ENCODE assay signal across 25 cellular contexts in genomic region chr13:45350152-45350551, GRCh38.
"Had no signal": no experiment of that assay in that cellular context is flagged by ENCODE, and none has a peak within 500 bp of the region (broad histone marks: within the 10 kb centered on the region; RNA-seq: fewer than 3 reads in every experiment).

No MANE protein-coding gene starts in this region.

- H3K27ac Mint-ChIP-seq: nephron, neural progenitor cell had no signal

- FAIRE-seq: endothelial cell of umbilical vein, frontal cortex, keratinocyte had no signal

- H3K27me3 ChIP-seq: neural progenitor cell, sigmoid colon, spleen, stomach, thyroid gland, vagina had no signal

- H3K36me3 ChIP-seq: neural progenitor cell had no signal

- H3K9me3 ChIP-seq: mucosa of descending colon, sigmoid colon, spleen, stomach, thyroid gland, vagina had no signal

- H2AFZ ChIP-seq: neural progenitor cell, parathyroid adenoma had no signal

- H3K27ac ChIP-seq: coronary artery, neural progenitor cell, parathyroid adenoma, sigmoid colon, spleen, stomach, thyroid gland, vagina had no signal

- DNase-seq: dermis blood vessel endothelial cell; effector memory CD4-positive, alpha-beta T cell; erythroblast; head of caudate nucleus; mucosa of descending colon; naive B cell; sigmoid colon; spleen; stimulated activated CD4-positive, alpha-beta T cell treated with anti-CD3 and anti-CD28 coated beads, Interleukin-15, amount 100 ng/mL, for 24 hours; stimulated activated CD4-positive, alpha-beta T cell treated with anti-CD3 and anti-CD28 coated beads, Interleukin-2, amount 100 ng/mL, for 48 hours; stimulated activated naive CD4-positive, alpha-beta T cell treated with Interleukin-2 at 50 U/mL for 16 hours; stomach; thyroid gland; trophoblast cell had no signal

- H3K4me3 ChIP-seq: coronary artery, lung, mucosa of descending colon, neural progenitor cell, sigmoid colon, spleen, stomach, thyroid gland, vagina had no signal

- H3K4me2 ChIP-seq: neural progenitor cell had no signal

- H3K9me3 Mint-ChIP-seq: memory B cell, naive B cell, nephron, neural progenitor cell had no signal

- ATAC-seq: mucosa of descending colon had no signal

- H3K4me1 Mint-ChIP-seq: nephron, neural progenitor cell had no signal

- H3K27me3 Mint-ChIP-seq: memory B cell, naive B cell, progenitor cell of endocrine pancreas had no signal

- H3K9ac ChIP-seq: neural progenitor cell, parathyroid adenoma had no signal

- H3K4me3 Mint-ChIP-seq: memory B cell, nephron, neural progenitor cell had no signal

- H3K4me1 ChIP-seq: neural progenitor cell, parathyroid adenoma, stomach, thyroid gland, vagina had no signal

- H3K79me2 ChIP-seq: parathyroid adenoma had no signal
